24 cellular contexts compared by ENCODE assay signal in the genomic region with DNA sequence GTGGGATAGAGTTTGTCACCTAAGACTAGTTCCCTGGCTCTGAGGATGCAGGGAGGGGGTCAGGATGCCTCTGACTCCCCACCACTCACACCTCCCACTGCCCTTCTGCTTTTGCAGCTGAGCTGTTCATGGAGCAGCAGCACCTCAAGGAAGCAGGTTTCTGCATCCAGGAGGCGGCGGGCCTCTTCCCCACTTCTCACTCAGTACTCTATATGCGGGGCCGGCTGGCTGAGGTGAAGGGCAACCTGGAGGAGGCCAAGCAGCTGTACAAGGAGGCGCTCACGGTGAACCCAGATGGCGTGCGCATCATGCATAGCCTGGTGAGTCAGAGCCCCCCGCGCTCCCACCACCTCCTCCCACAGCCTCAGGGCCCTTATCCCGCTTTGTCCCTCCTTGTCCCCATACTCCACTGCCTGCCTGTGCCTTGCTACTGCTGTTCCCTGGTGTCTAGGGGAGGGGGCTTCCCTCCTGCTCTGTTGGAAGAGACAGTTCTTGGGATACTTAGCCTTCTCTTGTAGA.
A peak's percentile ranks its signal among the peaks of the same experiment; 100 is the strongest.
DNase-seq lines count a peak whose midpoint lies in the region; ATAC-seq and TF ChIP-seq lines count a peak whose summit lies in the region.
"Had no signal": no experiment of that assay in that cellular context is flagged by ENCODE, and none has a peak within 500 bp of the region (broad histone marks: within the 10 kb centered on the region; RNA-seq: fewer than 3 reads in every experiment).

No MANE protein-coding gene starts in this region.

- DNase-seq in NCI-H524 treated with DMSO at 0.1 percent for 48 hours (lab: John Stamatoyannopoulos, UW) (peak; percentile 47), tibial nerve (ENCODE audit: low spot score in 2 of 2) (no peak), GM23338 (ENCODE audit: low spot score) (no peak), pons (ENCODE audit: low spot score) (no peak)
- no peak for DNase-seq in central memory CD8-positive, alpha-beta T cell (ENCODE audit: low spot score in 2 of 2)
- DNase-seq: activated CD4-positive, alpha-beta T cell treated with anti-CD3 and anti-CD28 coated beads for 1 hour; activated CD8-positive, alpha-beta T cell treated with anti-CD3 and anti-CD28 coated beads for 36 hours; activated naive CD8-positive, alpha-beta T cell treated with anti-CD3 and anti-CD28 coated beads for 36 hours; HFFc6; left lung; NCI-H1092; NCI-H1930; NCI-H226; NCI-H748 treated with DMSO at 0.1 percent for 48 hours; nucleus accumbens; RPMI8226; trophoblast cell had no signal

- H3K27me3 Mint-ChIP-seq in central memory CD8-positive, alpha-beta T cell: no peaks in the 10 kb centered on the region
- H3K27me3 Mint-ChIP-seq in nephron (ENCODE audit: low read depth) (no peaks in the 10 kb centered on the region), GM23338 (ENCODE audit: insufficient read depth, low read depth, poor library complexity) (peaks cover 4% of the 10 kb centered on the region)
- H3K27me3 Mint-ChIP-seq: activated CD8-positive, alpha-beta T cell treated with anti-CD3 and anti-CD28 coated beads for 36 hours; activated naive CD8-positive, alpha-beta T cell treated with anti-CD3 and anti-CD28 coated beads for 36 hours; activated T-helper 17 cell treated with anti-CD3 and anti-CD28 coated beads, Interleukin-2, amount 50 U/mL, for 72 hours; stimulated activated naive CD8-positive, alpha-beta T cell treated with anti-CD3 and anti-CD28 coated beads, Interleukin-15, Interleukin-2, amounts not matched to agents 100 ng/mL and 50 ng/mL, for 24 hours had no signal

- no peaks in the 10 kb centered on the region for H3K79me2 ChIP-seq in GM23338 (replicated peaks; ENCODE audit: insufficient read depth)

- H3K27me3 ChIP-seq in tibial nerve (no peaks in the 10 kb centered on the region), GM23338 (ENCODE audit: insufficient read depth) (no peaks in the 10 kb centered on the region)
- H3K27me3 ChIP-seq: ascending aorta, left lung had no signal

- H3K9me2 ChIP-seq in GM23338 (ENCODE audit: insufficient read depth): no peaks in the 10 kb centered on the region

- TF ChIP-seq CTCF in nephron (IDR thresholded peaks at IDR 0.05; ENCODE audit: unreplicated experiment in 3 of 3) (no peak), tibial nerve (IDR thresholded peaks at IDR 0.05) (no peak), GM23338 (conservative IDR thresholded peaks at IDR 0.05; ENCODE audit: low read depth in 2 of 2) (no peak)

- ATAC-seq in central memory CD8-positive, alpha-beta T cell (replicated peaks; ENCODE audit: extremely low read depth, poor library complexity, severe bottlenecking): no peak
- ATAC-seq in GM21367 (IDR thresholded peaks at IDR 0.05; ENCODE audit: unreplicated experiment) (no peak), GM23338 (no peak)
- ATAC-seq: activated CD8-positive, alpha-beta T cell treated with anti-CD3 and anti-CD28 coated beads for 36 hours; activated T-helper 17 cell treated with anti-CD3 and anti-CD28 coated beads, Interleukin-2, amount 50 U/mL, for 72 hours; left lung had no signal

- peaks cover 15 to 100% (median 64%) of the 10 kb centered on the region in 4 donors for H3K4me1 ChIP-seq in tibial nerve
- H3K4me1 ChIP-seq in GM23338 (ENCODE audit: insufficient read depth): peaks cover 29% of the 10 kb centered on the region

- H2AFZ ChIP-seq in GM23338: no peak overlapping the region

- H3K4me3 Mint-ChIP-seq in central memory CD8-positive, alpha-beta T cell: no peak overlapping the region
- H3K4me3 Mint-ChIP-seq in nephron: no peak overlapping the region
- H3K4me3 Mint-ChIP-seq in GM23338: no peak overlapping the region
- H3K4me3 Mint-ChIP-seq: activated CD8-positive, alpha-beta T cell treated with anti-CD3 and anti-CD28 coated beads for 36 hours; activated naive CD8-positive, alpha-beta T cell treated with anti-CD3 and anti-CD28 coated beads for 36 hours; activated T-helper 17 cell treated with anti-CD3 and anti-CD28 coated beads, Interleukin-2, amount 50 U/mL, for 72 hours; CD14-positive monocyte; HFFc6; stimulated activated naive CD8-positive, alpha-beta T cell treated with anti-CD3 and anti-CD28 coated beads, Interleukin-15, Interleukin-2, amounts not matched to agents 100 ng/mL and 50 ng/mL, for 24 hours; T-helper 1 cell treated with Interleukin-12 subunit alpha and Interleukin-12 subunit beta and Interleukin-4 antibody, amounts not matched to agents 30 μg/mL and 1 μg/mL, for 36 hours had no signal

- H3K36me3 Mint-ChIP-seq in central memory CD8-positive, alpha-beta T cell (ENCODE audit: insufficient read depth): peaks cover 15% of the 10 kb centered on the region
- H3K36me3 Mint-ChIP-seq in nephron (ENCODE audit: low read depth): no peaks in the 10 kb centered on the region
- H3K36me3 Mint-ChIP-seq in GM23338 (ENCODE audit: low read depth): no peaks in the 10 kb centered on the region

- H3K27ac ChIP-seq in tibial nerve: peak overlapping the region in 3 of 4 donors; percentile 33 to 66 (median 38)
- H3K27ac ChIP-seq in GM23338 (ENCODE audit: low read depth): no peak overlapping the region

- H3K9me3 Mint-ChIP-seq in central memory CD8-positive, alpha-beta T cell: no peaks in the 10 kb centered on the region
- no peaks in the 10 kb centered on the region for H3K9me3 Mint-ChIP-seq in nephron
- no peaks in the 10 kb centered on the region for H3K9me3 Mint-ChIP-seq in GM23338
- H3K9me3 Mint-ChIP-seq: activated CD8-positive, alpha-beta T cell treated with anti-CD3 and anti-CD28 coated beads for 36 hours; activated naive CD8-positive, alpha-beta T cell treated with anti-CD3 and anti-CD28 coated beads for 36 hours; activated T-helper 17 cell treated with anti-CD3 and anti-CD28 coated beads, Interleukin-2, amount 50 U/mL, for 72 hours; CD14-positive monocyte; HFFc6; stimulated activated naive CD8-positive, alpha-beta T cell treated with anti-CD3 and anti-CD28 coated beads, Interleukin-15, Interleukin-2, amounts not matched to agents 100 ng/mL and 50 ng/mL, for 24 hours; T-helper 1 cell treated with Interleukin-12 subunit alpha and Interleukin-12 subunit beta and Interleukin-4 antibody, amounts not matched to agents 30 μg/mL and 1 μg/mL, for 36 hours had no signal

- no peaks in the 10 kb centered on the region for H3K9me3 ChIP-seq in tibial nerve
- H3K9me3 ChIP-seq: ascending aorta, left lung had no signal

- peaks cover 27% of the 10 kb centered on the region for H3K4me1 Mint-ChIP-seq in central memory CD8-positive, alpha-beta T cell
- H3K4me1 Mint-ChIP-seq in nephron: peaks cover 78% of the 10 kb centered on the region
- H3K4me1 Mint-ChIP-seq in GM23338: peaks cover 42% of the 10 kb centered on the region

- no peak overlapping the region for H3K4me2 ChIP-seq in GM23338

- no peaks in the 10 kb centered on the region for H3F3A ChIP-seq in GM23338 (replicated peaks; ENCODE audit: low read depth)

- WGBS in tibial nerve, 2 donors: 98 to 99% methylated on average over 11 of the region's 11 CpGs

- TF ChIP-seq POLR2A in tibial nerve (IDR thresholded peaks at IDR 0.05): no peak

- H3K4me3 ChIP-seq in tibial nerve (no peak overlapping the region), GM23338 (no peak overlapping the region)
- H3K4me3 ChIP-seq: ascending aorta, left lung had no signal

- H4K20me1 ChIP-seq in GM23338 (replicated peaks; ENCODE audit: insufficient read depth): no peaks in the 10 kb centered on the region

- no peak for TF ChIP-seq EP300 in tibial nerve (IDR thresholded peaks at IDR 0.05)

- peak overlapping the region; percentile 51 for H3K27ac Mint-ChIP-seq in central memory CD8-positive, alpha-beta T cell (ENCODE audit: low read depth)
- peak overlapping the region; percentile 33 to 89 (median 48) for H3K27ac Mint-ChIP-seq in nephron
- H3K27ac Mint-ChIP-seq in GM23338: no peak overlapping the region
- H3K27ac Mint-ChIP-seq: activated CD8-positive, alpha-beta T cell treated with anti-CD3 and anti-CD28 coated beads for 36 hours; activated naive CD8-positive, alpha-beta T cell treated with anti-CD3 and anti-CD28 coated beads for 36 hours; HFFc6; stimulated activated naive CD8-positive, alpha-beta T cell treated with anti-CD3 and anti-CD28 coated beads, Interleukin-15, Interleukin-2, amounts not matched to agents 100 ng/mL and 50 ng/mL, for 24 hours; T-helper 1 cell treated with Interleukin-12 subunit alpha and Interleukin-12 subunit beta and Interleukin-4 antibody, amounts not matched to agents 30 μg/mL and 1 μg/mL, for 36 hours had no signal

- H3K36me3 ChIP-seq in tibial nerve (peaks cover 0 to 12% (median 0%) of the 10 kb centered on the region in 3 donors), GM23338 (ENCODE audit: insufficient read depth) (no peaks in the 10 kb centered on the region)

TF ChIP-seq in GM23338, 12 proteins besides CTCF, POLR2A, EP300 and RAD21 (continues in another document):
- TF ChIP-seq POLR2AphosphoS5 (IDR thresholded peaks at IDR 0.05; ENCODE audit: low read depth) (no peak), EZH2 (IDR thresholded peaks at IDR 0.05; ENCODE audit: low read depth, unreplicated experiment) (no peak)
- TF ChIP-seq, protein P1, sequence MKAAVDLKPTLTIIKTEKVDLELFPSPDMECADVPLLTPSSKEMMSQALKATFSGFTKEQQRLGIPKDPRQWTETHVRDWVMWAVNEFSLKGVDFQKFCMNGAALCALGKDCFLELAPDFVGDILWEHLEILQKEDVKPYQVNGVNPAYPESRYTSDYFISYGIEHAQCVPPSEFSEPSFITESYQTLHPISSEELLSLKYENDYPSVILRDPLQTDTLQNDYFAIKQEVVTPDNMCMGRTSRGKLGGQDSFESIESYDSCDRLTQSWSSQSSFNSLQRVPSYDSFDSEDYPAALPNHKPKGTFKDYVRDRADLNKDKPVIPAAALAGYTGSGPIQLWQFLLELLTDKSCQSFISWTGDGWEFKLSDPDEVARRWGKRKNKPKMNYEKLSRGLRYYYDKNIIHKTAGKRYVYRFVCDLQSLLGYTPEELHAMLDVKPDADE (IDR thresholded peaks at IDR 0.05): no peak
